10 cellular contexts compared by ENCODE assay signal in the genomic region with DNA sequence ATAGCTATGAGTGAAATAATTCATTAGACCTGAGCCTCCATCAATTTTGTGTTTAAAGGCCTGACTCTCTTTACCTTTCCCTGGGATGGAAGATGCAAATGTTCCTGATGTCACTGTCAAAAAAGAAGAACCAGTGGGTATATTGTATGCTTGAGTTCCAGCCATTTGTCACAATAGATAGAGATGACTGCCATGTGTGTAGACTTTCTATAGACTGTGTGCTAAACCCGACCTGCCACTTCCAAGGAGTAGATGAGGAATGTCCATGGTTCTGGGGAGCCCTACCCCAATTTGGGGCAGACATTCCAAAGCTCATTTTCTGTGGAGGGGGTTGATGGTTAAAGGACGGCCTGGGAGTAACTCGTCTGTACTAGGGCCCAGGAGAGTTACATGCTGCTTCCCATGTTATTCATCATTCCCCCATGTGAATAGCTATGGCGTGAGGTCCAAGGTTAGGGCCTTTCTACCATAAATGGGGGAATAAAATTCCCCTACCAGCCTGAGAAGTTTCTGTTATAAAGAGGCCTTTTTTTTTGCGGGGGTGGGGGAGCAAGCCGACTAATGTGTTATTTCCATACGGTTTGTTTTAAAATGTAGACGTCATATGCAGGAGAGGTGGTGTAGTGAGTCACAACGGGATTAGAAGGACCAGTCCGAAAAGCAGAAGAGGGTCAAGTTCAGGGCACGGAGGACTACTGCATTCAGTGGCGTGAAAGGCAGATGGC. TPM values are rescaled to one million over a fixed set of nuclear protein-coding genes. Genes with fewer than 3 reads are reported as not detected.
A peak's percentile ranks its signal among the peaks of the same experiment; 100 is the strongest.
DNase-seq lines count a peak whose midpoint lies in the region; ATAC-seq lines count a peak whose summit lies in the region.
"Had no signal": no experiment of that assay in that cellular context is flagged by ENCODE, and none has a peak within 500 bp of the region (broad histone marks: within the 10 kb centered on the region; RNA-seq: fewer than 3 reads in every experiment).

No MANE protein-coding gene starts in this region.

- H3K36me3 ChIP-seq in trophoblast cell (ENCODE audit: control insufficient read depth in 1 of 2, insufficient read depth in 2 of 2, low read length in 2 of 2) = no peaks in the 10 kb centered on the region

- no peak for DNase-seq in activated CD4-positive, alpha-beta T cell treated with anti-CD3 and anti-CD28 coated beads, Interleukin-2, amount 10 ng/mL, durations not matched to agents 24 days and 14 days
- no peak for DNase-seq in activated CD4-positive, alpha-beta T cell treated with anti-CD3 and anti-CD28 coated beads, Interleukin-2, amount 50 U/mL, for 48 hours
- DNase-seq in brain pericyte (ENCODE audit: low read depth, low spot score) (peak; percentile 61), trophoblast cell (peak in 1 of 2 donors; percentile 50), KG1 (lab: John Stamatoyannopoulos, UW) (no peak), DMS79 treated with DMSO at 0.1 percent for 48 hours (lab: John Stamatoyannopoulos, UW) (no peak)
- DNase-seq: NCI-H748 treated with DMSO at 0.1 percent for 48 hours had no signal

- no peak overlapping the region for H4K12ac ChIP-seq in trophoblast cell (ENCODE audit: low read depth, low read length)

- H2BK12ac ChIP-seq in trophoblast cell (ENCODE audit: low read length) = peak overlapping the region; percentile 36

- no peak overlapping the region for H3K27ac ChIP-seq in trophoblast cell (ENCODE audit: low read depth, low read length)

- no peak overlapping the region for H2AK5ac ChIP-seq in trophoblast cell (ENCODE audit: low read length)

- no peak overlapping the region for H3K4me3 ChIP-seq in trophoblast cell (ENCODE audit: low read depth, low read length)

- H3K9ac ChIP-seq in trophoblast cell (ENCODE audit: low read length) = no peak overlapping the region
- H3K9ac ChIP-seq: parathyroid adenoma had no signal

- intact Hi-C loops in activated CD4-positive, alpha-beta T cell treated with anti-CD3 and anti-CD28 coated beads, Interleukin-2, amount 10 ng/mL, durations not matched to agents 24 days and 14 days (cut with micrococcal nuclease) = no loop called here

- H3K27ac Mint-ChIP-seq in activated CD4-positive, alpha-beta T cell treated with anti-CD3 and anti-CD28 coated beads, Interleukin-2, amount 10 ng/mL, durations not matched to agents 24 days and 14 days = peak overlapping the region; percentile 60

- no peak overlapping the region for H3K23ac ChIP-seq in trophoblast cell (ENCODE audit: low read length)

- peaks cover 26% of the 10 kb centered on the region for H3K4me1 Mint-ChIP-seq in activated CD4-positive, alpha-beta T cell treated with anti-CD3 and anti-CD28 coated beads, Interleukin-2, amount 10 ng/mL, durations not matched to agents 24 days and 14 days

- peaks cover 2 to 13% of the 10 kb centered on the region in 2 experiments for H3K4me1 ChIP-seq in trophoblast cell (ENCODE audit: control insufficient read depth in 1 of 2, insufficient read depth in 2 of 2, low read length in 2 of 2)
- H3K4me1 ChIP-seq: parathyroid adenoma had no signal

- H3K18ac ChIP-seq in trophoblast cell (ENCODE audit: low read length) = no peak overlapping the region

- H3K79me2 ChIP-seq in trophoblast cell (ENCODE audit: control insufficient read depth, insufficient read depth, low read length, poor library complexity) = no peaks in the 10 kb centered on the region
- H3K79me2 ChIP-seq: parathyroid adenoma had no signal

- H3K9me3 ChIP-seq in trophoblast cell (ENCODE audit: insufficient read depth, low read depth, low read length) = no peaks in the 10 kb centered on the region

- no peak overlapping the region for H2BK120ac ChIP-seq in trophoblast cell (ENCODE audit: insufficient read depth, low read length, poor library complexity)

- no peak overlapping the region for H3K4me2 ChIP-seq in trophoblast cell (ENCODE audit: low read length)

- no peak overlapping the region for H3K14ac ChIP-seq in trophoblast cell (ENCODE audit: low read length)

- peaks cover 3% of the 10 kb centered on the region for H3K36me3 Mint-ChIP-seq in activated CD4-positive, alpha-beta T cell treated with anti-CD3 and anti-CD28 coated beads, Interleukin-2, amount 10 ng/mL, durations not matched to agents 24 days and 14 days (ENCODE audit: low read depth)

- no CpG with 5 or more reads among the region's 12 CpGs for WGBS in trophoblast cell (ENCODE audit: extremely low coverage, insufficient coverage, insufficient read length)

- no peak overlapping the region for H4K91ac ChIP-seq in trophoblast cell (ENCODE audit: low read depth, low read length)

- peak overlapping the region; percentile 27 for H3K4me3 Mint-ChIP-seq in activated CD4-positive, alpha-beta T cell treated with anti-CD3 and anti-CD28 coated beads, Interleukin-2, amount 10 ng/mL, durations not matched to agents 24 days and 14 days

- ATAC-seq in HG03520 (IDR thresholded peaks at IDR 0.05; ENCODE audit: unreplicated experiment) (peak; percentile 55), GM21423 (IDR thresholded peaks at IDR 0.05; ENCODE audit: unreplicated experiment) (no peak)

- H3K27me3 ChIP-seq in trophoblast cell (ENCODE audit: insufficient read depth, low read length) = no peaks in the 10 kb centered on the region

- no peak overlapping the region for H2BK5ac ChIP-seq in trophoblast cell (ENCODE audit: low read depth, low read length, poor library complexity)

- peaks cover 4% of the 10 kb centered on the region for H3K79me1 ChIP-seq in trophoblast cell (ENCODE audit: low read length)

- H3K9me3 Mint-ChIP-seq in activated CD4-positive, alpha-beta T cell treated with anti-CD3 and anti-CD28 coated beads, Interleukin-2, amount 10 ng/mL, durations not matched to agents 24 days and 14 days = peaks cover 13% of the 10 kb centered on the region

- H3K4ac ChIP-seq in trophoblast cell (ENCODE audit: low read depth, low read length) = no peak overlapping the region

- H2AFZ ChIP-seq in trophoblast cell (ENCODE audit: insufficient read depth, low read length, poor library complexity) = no peak overlapping the region
- H2AFZ ChIP-seq: parathyroid adenoma had no signal

- H4K8ac ChIP-seq in trophoblast cell (ENCODE audit: low read depth, low read length) = peak overlapping the region; percentile 7

- H3K27me3 Mint-ChIP-seq in activated CD4-positive, alpha-beta T cell treated with anti-CD3 and anti-CD28 coated beads, Interleukin-2, amount 10 ng/mL, durations not matched to agents 24 days and 14 days = no peaks in the 10 kb centered on the region

RNA-seq across cellular contexts. Expression of gene IL1B, which starts 24.1 kb away (rescaled TPM):
- 0.33 and 0.92 TPM in 2 replicates for total RNA-seq in activated CD4-positive, alpha-beta T cell treated with anti-CD3 and anti-CD28 coated beads, Interleukin-2, amount 10 ng/mL, durations not matched to agents 24 days and 14 days
- polyA plus RNA-seq in trophoblast cell (2013) = not detected in 2 replicates

RNA-seq across cellular contexts. Expression of gene IL1A, which starts 28.2 kb away (rescaled TPM):
- 9.4 and 10.2 TPM in 2 replicates for total RNA-seq in activated CD4-positive, alpha-beta T cell treated with anti-CD3 and anti-CD28 coated beads, Interleukin-2, amount 10 ng/mL, durations not matched to agents 24 days and 14 days
- 0.05 and 0.07 TPM in 2 replicates for polyA plus RNA-seq in trophoblast cell (2013)

RNA-seq across cellular contexts. Expression of gene CKAP2L, which starts 48.1 kb away (rescaled TPM):
- total RNA-seq in activated CD4-positive, alpha-beta T cell treated with anti-CD3 and anti-CD28 coated beads, Interleukin-2, amount 10 ng/mL, durations not matched to agents 24 days and 14 days = 17.8 and 17.9 TPM in 2 replicates
- 8.8 and 9.8 TPM in 2 replicates for polyA plus RNA-seq in trophoblast cell (2013)
